In genomic region chr15:71585159-71585558, GRCh38 we compare ENCODE assay signal across 28 cellular contexts.
"Had no signal": no experiment of that assay in that cellular context is flagged by ENCODE, and none has a peak within 500 bp of the region (broad histone marks: within the 10 kb centered on the region; RNA-seq: fewer than 3 reads in every experiment).

No MANE protein-coding gene starts in this region.

- H3K4me1 Mint-ChIP-seq: stimulated activated effector memory CD8-positive, alpha-beta T cell treated with anti-CD3 and anti-CD28 coated beads, Interleukin-12 subunit alpha, Interleukin-12 subunit beta, amount 100 ng/mL, for 72 hours; stimulated activated memory B cell treated with anti-CD40 and anti-IgM and Interleukin-4, amounts not matched to agents 10 μg/mL and 1 μg/mL and 100 μg/mL, for 72 hours; stimulated activated naive B cell treated with anti-CD40 and anti-IgM and Interleukin-4, amounts not matched to agents 10 μg/mL and 1 μg/mL and 100 μg/mL, for 72 hours; stimulated activated naive CD8-positive, alpha-beta T cell treated with anti-CD3 and anti-CD28 coated beads, Interleukin-15, amount 100 ng/mL, for 72 hours had no signal

- H3K36me3 ChIP-seq: stomach, suprapubic skin, thoracic aorta, thyroid gland, tibial artery, tibial nerve, transverse colon, upper lobe of left lung, upper lobe of right lung, uterus, vagina had no signal

- DNase-seq: stimulated activated CD4-positive, alpha-beta T cell treated with anti-CD3 and anti-CD28 coated beads, Interleukin-2, amount 100 ng/mL, for 48 hours; stimulated activated CD4-positive, alpha-beta T cell treated with anti-CD3 and anti-CD28 coated beads, Interleukin-4, amount 100 ng/mL, for 1 hour; stimulated activated CD4-positive, alpha-beta T cell treated with anti-CD3 and anti-CD28 coated beads, Interleukin-4, amount 100 ng/mL, for 24 hours; stimulated activated CD4-positive, alpha-beta T cell treated with anti-CD3 and anti-CD28 coated beads, Interleukin-4, amount 100 ng/mL, for 4 hours; stimulated activated CD8-positive, alpha-beta memory T cell treated with anti-CD3 and anti-CD28 coated beads, Interleukin-4, amount 100 ng/mL, for 48 hours; stimulated activated naive B cell treated with anti-CD40 and anti-IgM and Interleukin-4, amounts not matched to agents 10 μg/mL and 1 μg/mL and 100 μg/mL, for 72 hours; stimulated activated naive CD4-positive, alpha-beta T cell; stimulated activated naive CD4-positive, alpha-beta T cell treated with Interleukin-2 at 50 U/mL for 16 hours; stimulated activated naive CD8-positive, alpha-beta T cell treated with anti-CD3 and anti-CD28 coated beads, Interleukin-15, amount 100 ng/mL, for 72 hours; stimulated activated naive CD8-positive, alpha-beta T cell treated with anti-CD3 and anti-CD28 coated beads, Interleukin-15, Interleukin-2, amounts not matched to agents 100 U/mL and 50 U/mL, for 24 hours; stomach; substantia nigra; testis; thyroid gland; tibial artery; transverse colon; trophoblast cell; upper lobe of left lung; upper lobe of right lung; uterus had no signal

- H3K27me3 ChIP-seq: stomach, suprapubic skin, testis, thyroid gland, tibial artery, tibial nerve, transverse colon, upper lobe of left lung, upper lobe of right lung, uterus, vagina had no signal

- H3K4me3 Mint-ChIP-seq: stimulated activated effector memory CD8-positive, alpha-beta T cell treated with anti-CD3 and anti-CD28 coated beads, Interleukin-12 subunit alpha, Interleukin-12 subunit beta, amount 100 ng/mL, for 72 hours; stimulated activated memory B cell treated with anti-CD40 and anti-IgM and Interleukin-4, amounts not matched to agents 10 μg/mL and 1 μg/mL and 100 μg/mL, for 72 hours; stimulated activated naive B cell treated with anti-CD40 and anti-IgM and Interleukin-4, amounts not matched to agents 10 μg/mL and 1 μg/mL and 100 μg/mL, for 72 hours; stimulated activated naive CD8-positive, alpha-beta T cell treated with anti-CD3 and anti-CD28 coated beads, Interleukin-15, amount 100 ng/mL, for 72 hours; stimulated activated naive CD8-positive, alpha-beta T cell treated with anti-CD3 and anti-CD28 coated beads, Interleukin-15, Interleukin-2, amounts not matched to agents 100 ng/mL and 50 ng/mL, for 24 hours; type B pancreatic cell had no signal

- H3K27ac ChIP-seq: stomach, suprapubic skin, testis, thoracic aorta, thyroid gland, tibial artery, tibial nerve, transverse colon, upper lobe of left lung, upper lobe of right lung, uterus, vagina had no signal

- H3K27me3 Mint-ChIP-seq: type B pancreatic cell had no signal

- H3K4me1 ChIP-seq: stomach, suprapubic skin, testis, thyroid gland, tibial artery, tibial nerve, transverse colon, upper lobe of left lung, upper lobe of right lung, uterus, vagina had no signal

- H3K4me3 ChIP-seq: stomach, suprapubic skin, testis, thoracic aorta, thyroid gland, tibial artery, tibial nerve, transverse colon, upper lobe of left lung, upper lobe of right lung, uterus, vagina had no signal

- ATAC-seq: stimulated activated effector memory CD8-positive, alpha-beta T cell treated with anti-CD3 and anti-CD28 coated beads, Interleukin-12 subunit alpha, Interleukin-12 subunit beta, amount 100 ng/mL, for 72 hours; stimulated activated memory B cell treated with anti-CD40 and anti-IgM and Interleukin-4, amounts not matched to agents 10 μg/mL and 1 μg/mL and 100 μg/mL, for 72 hours; stimulated activated naive B cell treated with anti-CD40 and anti-IgM and Interleukin-4, amounts not matched to agents 10 μg/mL and 1 μg/mL and 100 μg/mL, for 72 hours; stimulated activated naive CD8-positive, alpha-beta T cell treated with anti-CD3 and anti-CD28 coated beads, Interleukin-15, amount 100 ng/mL, for 72 hours; stimulated activated naive CD8-positive, alpha-beta T cell treated with anti-CD3 and anti-CD28 coated beads, Interleukin-15, Interleukin-2, amounts not matched to agents 100 U/mL and 50 U/mL, for 24 hours; upper lobe of right lung had no signal

- H3K9me3 ChIP-seq: testis, thyroid gland had no signal

- H3K27ac Mint-ChIP-seq: stimulated activated effector memory CD8-positive, alpha-beta T cell treated with anti-CD3 and anti-CD28 coated beads, Interleukin-12 subunit alpha, Interleukin-12 subunit beta, amount 100 ng/mL, for 72 hours; stimulated activated memory B cell treated with anti-CD40 and anti-IgM and Interleukin-4, amounts not matched to agents 10 μg/mL and 1 μg/mL and 100 μg/mL, for 72 hours; stimulated activated naive B cell treated with anti-CD40 and anti-IgM and Interleukin-4, amounts not matched to agents 10 μg/mL and 1 μg/mL and 100 μg/mL, for 72 hours; stimulated activated naive CD8-positive, alpha-beta T cell treated with anti-CD3 and anti-CD28 coated beads, Interleukin-15, amount 100 ng/mL, for 72 hours; stimulated activated naive CD8-positive, alpha-beta T cell treated with anti-CD3 and anti-CD28 coated beads, Interleukin-15, Interleukin-2, amounts not matched to agents 100 ng/mL and 50 ng/mL, for 24 hours; type B pancreatic cell had no signal

- H3K36me3 Mint-ChIP-seq: stimulated activated effector memory CD8-positive, alpha-beta T cell treated with anti-CD3 and anti-CD28 coated beads, Interleukin-12 subunit alpha, Interleukin-12 subunit beta, amount 100 ng/mL, for 72 hours; stimulated activated memory B cell treated with anti-CD40 and anti-IgM and Interleukin-4, amounts not matched to agents 10 μg/mL and 1 μg/mL and 100 μg/mL, for 72 hours had no signal
